Comparison of ENCODE assay signal across 13 cellular contexts in genomic region chr13:27014406-27015359, GRCh38.
"Had no signal": no experiment of that assay in that cellular context is flagged by ENCODE, and none has a peak within 500 bp of the region (broad histone marks: within the 10 kb centered on the region; RNA-seq: fewer than 3 reads in every experiment).

No MANE protein-coding gene starts in this region.

- H3K9me3 Mint-ChIP-seq: activated CD4-positive, alpha-beta memory T cell treated with anti-CD3 and anti-CD28 coated beads for 36 hours; activated T-helper 2 cell treated with anti-CD3 and anti-CD28 coated beads, Interferon-gamma antibody, Interleukin-2, Interleukin-4, amounts not matched to agents 10 μg/mL and 5 μg/mL and 100 μg/mL, durations not matched to agents 14 hours and 24 hours and 36 hours; effector memory CD8-positive, alpha-beta T cell; memory B cell; nephron had no signal

- H3K4me1 ChIP-seq: adrenal gland, parathyroid adenoma, right atrium auricular region, vagina had no signal

- H3K27ac Mint-ChIP-seq: activated CD4-positive, alpha-beta memory T cell treated with anti-CD3 and anti-CD28 coated beads for 36 hours; activated T-helper 2 cell treated with anti-CD3 and anti-CD28 coated beads, Interferon-gamma antibody, Interleukin-2, Interleukin-4, amounts not matched to agents 10 μg/mL and 5 μg/mL and 100 μg/mL, durations not matched to agents 14 hours and 24 hours and 36 hours; effector memory CD8-positive, alpha-beta T cell; memory B cell; nephron had no signal

- H3K36me3 Mint-ChIP-seq: activated CD4-positive, alpha-beta memory T cell treated with anti-CD3 and anti-CD28 coated beads for 36 hours; memory B cell had no signal

- H3K4me3 Mint-ChIP-seq: activated CD4-positive, alpha-beta memory T cell treated with anti-CD3 and anti-CD28 coated beads for 36 hours; effector memory CD8-positive, alpha-beta T cell; memory B cell; nephron had no signal

- H3K79me2 ChIP-seq: parathyroid adenoma had no signal

- H3K4me3 ChIP-seq: adrenal gland, right atrium auricular region, vagina had no signal

- H3K9me3 ChIP-seq: adrenal gland, right atrium auricular region, vagina had no signal

- ATAC-seq: effector memory CD8-positive, alpha-beta T cell had no signal

- H3K27ac ChIP-seq: adrenal gland, parathyroid adenoma, right atrium auricular region, vagina had no signal

- H2AFZ ChIP-seq: parathyroid adenoma had no signal

- H3K4me1 Mint-ChIP-seq: memory B cell had no signal

- DNase-seq: activated CD4-positive, alpha-beta memory T cell treated with anti-CD3 and anti-CD28 coated beads for 36 hours; activated naive CD4-positive, alpha-beta T cell treated with anti-CD3 and anti-CD28 coated beads, Interleukin-2, amount 50 U/mL, for 16 hours; central memory CD4-positive, alpha-beta T cell; effector memory CD8-positive, alpha-beta T cell; small intestine; SW 1271 had no signal

- H3K9ac ChIP-seq: parathyroid adenoma had no signal

- H3K36me3 ChIP-seq: adrenal gland, right atrium auricular region, vagina had no signal

- H3K27me3 ChIP-seq: adrenal gland, right atrium auricular region, vagina had no signal
